ENCODE assay signal across 9 cellular contexts in genomic region chr6:15268130-15268908, GRCh38. TPM values are rescaled to one million over a fixed set of nuclear protein-coding genes. Genes with fewer than 3 reads are reported as not detected.
A peak's percentile ranks its signal among the peaks of the same experiment; 100 is the strongest.
DNase-seq lines count a peak whose midpoint lies in the region; ATAC-seq and TF ChIP-seq lines count a peak whose summit lies in the region.
"Had no signal": no experiment of that assay in that cellular context is flagged by ENCODE, and none has a peak within 500 bp of the region (broad histone marks: within the 10 kb centered on the region; RNA-seq: fewer than 3 reads in every experiment).

No MANE protein-coding gene starts in this region.

- H3K36me3 ChIP-seq in esophagus muscularis mucosa = no peaks in the 10 kb centered on the region
- no peaks in the 10 kb centered on the region for H3K36me3 ChIP-seq in muscle layer of colon (ENCODE audit: insufficient read depth, low read length)

- peaks cover 93% of the 10 kb centered on the region for H3K4me1 Mint-ChIP-seq in activated T-cell treated with anti-CD3 and anti-CD28 coated beads, Interleukin-2, amount 50 U/mL, for 24 hours (ENCODE audit: low read depth)
- H3K4me1 Mint-ChIP-seq in activated T-cell treated with anti-CD3 and anti-CD28 coated beads, Interleukin-2, amount 50 U/mL, for 4 hours (ENCODE audit: low read depth) = peaks cover 89% of the 10 kb centered on the region
- H3K4me1 Mint-ChIP-seq in type B pancreatic cell (ENCODE audit: unreplicated experiment) = peaks cover 66% of the 10 kb centered on the region

- no peaks in the 10 kb centered on the region for H3K27me3 Mint-ChIP-seq in activated T-cell treated with anti-CD3 and anti-CD28 coated beads, Interleukin-2, amount 50 U/mL, for 24 hours
- no peaks in the 10 kb centered on the region for H3K27me3 Mint-ChIP-seq in activated T-cell treated with anti-CD3 and anti-CD28 coated beads, Interleukin-2, amount 50 U/mL, for 4 hours (ENCODE audit: low read depth)
- no peaks in the 10 kb centered on the region for H3K27me3 Mint-ChIP-seq in type B pancreatic cell

- no peak for DNase-seq in activated T-cell treated with anti-CD3 and anti-CD28 coated beads, Interleukin-2, amount 50 U/mL, for 24 hours
- DNase-seq in activated T-cell treated with anti-CD3 and anti-CD28 coated beads, Interleukin-2, amount 50 U/mL, for 4 hours = no peak
- no peak for DNase-seq in esophagus muscularis mucosa (ENCODE audit: extremely low spot score)
- no peak for DNase-seq in type B pancreatic cell (ENCODE audit: extremely low spot score, unreplicated experiment)
- no peak for DNase-seq in NCI-H446 (lab: John Stamatoyannopoulos, UW)
- DNase-seq in activated gamma-delta T cell treated with Interleukin-2 at 50 U/mL for 16 hours = no peak
- DNase-seq in GM13977 (ENCODE audit: low spot score) = no peak
- DNase-seq: MM.1S had no signal

- H3K9me3 ChIP-seq in esophagus muscularis mucosa (no peaks in the 10 kb centered on the region), muscle layer of colon (ENCODE audit: low read length) (no peaks in the 10 kb centered on the region)

- no peaks in the 10 kb centered on the region for H3K9me3 Mint-ChIP-seq in activated T-cell treated with anti-CD3 and anti-CD28 coated beads, Interleukin-2, amount 50 U/mL, for 24 hours
- H3K9me3 Mint-ChIP-seq in activated T-cell treated with anti-CD3 and anti-CD28 coated beads, Interleukin-2, amount 50 U/mL, for 4 hours = no peaks in the 10 kb centered on the region
- no peaks in the 10 kb centered on the region for H3K9me3 Mint-ChIP-seq in type B pancreatic cell

- H3K27ac ChIP-seq in esophagus muscularis mucosa (replicated peaks in 1 of 4) (peak overlapping the region; percentile 45 to 59 (median 56)), muscle layer of colon (ENCODE audit: low read depth, low read length) (peak overlapping the region; percentile 17)

- TF ChIP-seq POLR2A in esophagus muscularis mucosa (IDR thresholded peaks at IDR 0.05; ENCODE audit: low read depth) = no peak

- TF ChIP-seq EP300 in esophagus muscularis mucosa (IDR thresholded peaks at IDR 0.05) = no peak

- ATAC-seq in activated T-cell treated with anti-CD3 and anti-CD28 coated beads, Interleukin-2, amount 50 U/mL, for 4 hours = no peak

- in situ Hi-C loops in GM13977 (cut with MboI; ENCODE audit: low pct_unique_long_range_greater_than_20kb, low sequenced_read_pairs, unreplicated experiment) = no loop called here

- 50% methylated on average over 10 of the region's 10 CpGs for whole genome bisulfite sequencing in esophagus muscularis mucosa

- intact Hi-C loops in esophagus muscularis mucosa (cut with DNase I) = no loop called here

- peak overlapping the region in 1 of 4 donors; percentile 1 for H3K4me3 ChIP-seq in esophagus muscularis mucosa
- H3K4me3 ChIP-seq in muscle layer of colon (ENCODE audit: low read depth in 1 of 2, low read length in 2 of 2) = peak overlapping the region in 1 of 2 donors; percentile 17

- H3K4me1 ChIP-seq in esophagus muscularis mucosa (peaks cover 61 to 71% (median 64%) of the 10 kb centered on the region in 4 donors), muscle layer of colon (ENCODE audit: insufficient read depth, low read length) (peaks cover 59% of the 10 kb centered on the region)

- TF ChIP-seq CTCF in esophagus muscularis mucosa (IDR thresholded peaks at IDR 0.05) (no peak), type B pancreatic cell (conservative IDR thresholded peaks at IDR 0.05) (no peak), GM13977 (IDR thresholded peaks at IDR 0.05; ENCODE audit: extremely low read depth, insufficient read depth, missing control alignments) (no peak)

- no peak overlapping the region for H3K4me3 Mint-ChIP-seq in activated T-cell treated with anti-CD3 and anti-CD28 coated beads, Interleukin-2, amount 50 U/mL, for 24 hours
- no peak overlapping the region for H3K4me3 Mint-ChIP-seq in activated T-cell treated with anti-CD3 and anti-CD28 coated beads, Interleukin-2, amount 50 U/mL, for 4 hours
- H3K4me3 Mint-ChIP-seq in type B pancreatic cell = peak overlapping the region; percentile 44

- H3K27me3 ChIP-seq in esophagus muscularis mucosa (no peaks in the 10 kb centered on the region), muscle layer of colon (ENCODE audit: control insufficient read depth in 1 of 2, insufficient read depth in 2 of 2, low read length in 2 of 2) (no peaks in the 10 kb centered on the region)

- H3K9ac ChIP-seq in muscle layer of colon (ENCODE audit: low read length) = no peak overlapping the region

- H3K27ac Mint-ChIP-seq in activated T-cell treated with anti-CD3 and anti-CD28 coated beads, Interleukin-2, amount 50 U/mL, for 24 hours = peak overlapping the region; percentile 14
- H3K27ac Mint-ChIP-seq in type B pancreatic cell = peak overlapping the region; percentile 8

- peaks cover 62% of the 10 kb centered on the region for H3K36me3 Mint-ChIP-seq in activated T-cell treated with anti-CD3 and anti-CD28 coated beads, Interleukin-2, amount 50 U/mL, for 24 hours (ENCODE audit: low read depth)
- peaks cover 5% of the 10 kb centered on the region for H3K36me3 Mint-ChIP-seq in activated T-cell treated with anti-CD3 and anti-CD28 coated beads, Interleukin-2, amount 50 U/mL, for 4 hours (ENCODE audit: insufficient read depth)
- no peaks in the 10 kb centered on the region for H3K36me3 Mint-ChIP-seq in type B pancreatic cell

RNA-seq across cellular contexts. Expression of gene JARID2, which starts 22.4 kb away (rescaled TPM):
- total RNA-seq in activated T-cell treated with anti-CD3 and anti-CD28 coated beads, Interleukin-2, amount 50 U/mL, for 4 hours = 10 to 100 TPM; 32.6 to 43.6 (median 37.2) TPM
- total RNA-seq in esophagus muscularis mucosa (10 to 100 TPM in 1 of 4 donors, 1 to 10 TPM in 3; 5.8 to 10.4 (median 8.1) TPM), type B pancreatic cell (ENCODE audit: low replicate concordance) (35.9 and 43.9 TPM in 2 replicates)
